Comparison of ENCODE assay signal across 39 cellular contexts in genomic region chr2:177716484-177716883, GRCh38.
"Had no signal": no experiment of that assay in that cellular context is flagged by ENCODE, and none has a peak within 500 bp of the region (broad histone marks: within the 10 kb centered on the region; RNA-seq: fewer than 3 reads in every experiment).

No MANE protein-coding gene starts in this region.

- H3K36me3 ChIP-seq: ascending aorta, cardiac muscle cell, WERI-Rb-1 had no signal

- H3K4me1 Mint-ChIP-seq: activated CD4-positive, alpha-beta memory T cell treated with anti-CD3 and anti-CD28 coated beads, Interleukin-2, amount 10 ng/mL, durations not matched to agents 7 days and 5 days; activated CD4-positive, alpha-beta T cell treated with anti-CD3 and anti-CD28 coated beads for 36 hours; activated CD4-positive, alpha-beta T cell treated with anti-CD3 and anti-CD28 coated beads, Interleukin-2, amount 10 ng/mL, durations not matched to agents 7 days and 5 days; activated CD8-positive, alpha-beta memory T cell treated with anti-CD3 and anti-CD28 coated beads, Interleukin-2, amount 10 ng/mL, durations not matched to agents 7 days and 5 days; activated naive CD4-positive, alpha-beta T cell treated with anti-CD3 and anti-CD28 coated beads, Interleukin-2, amount 10 ng/mL, durations not matched to agents 7 days and 5 days; activated naive CD4-positive, alpha-beta T cell treated with anti-CD3 and anti-CD28 coated beads, Interleukin-2, amount 50 U/mL, for 24 hours; activated naive CD8-positive, alpha-beta T cell treated with anti-CD3 and anti-CD28 coated beads, Interleukin-2, amount 10 ng/mL, durations not matched to agents 7 days and 5 days; activated naive CD8-positive, alpha-beta T cell treated with anti-CD3 and anti-CD28 coated beads, Interleukin-2, amount 50 U/mL, for 24 hours; central memory CD8-positive, alpha-beta T cell had no signal

- H3K27me3 Mint-ChIP-seq: activated CD4-positive, alpha-beta T cell treated with anti-CD3 and anti-CD28 coated beads for 36 hours; activated naive CD8-positive, alpha-beta T cell treated with anti-CD3 and anti-CD28 coated beads, Interleukin-2, amount 50 U/mL, for 24 hours had no signal

- H3K4me1 ChIP-seq: ascending aorta had no signal

- H3K9me3 Mint-ChIP-seq: activated CD4-positive, alpha-beta memory T cell treated with anti-CD3 and anti-CD28 coated beads, Interleukin-2, amount 10 ng/mL, durations not matched to agents 7 days and 5 days; activated CD4-positive, alpha-beta T cell treated with anti-CD3 and anti-CD28 coated beads, Interleukin-2, amount 10 ng/mL, durations not matched to agents 7 days and 5 days; activated naive CD4-positive, alpha-beta T cell treated with anti-CD3 and anti-CD28 coated beads, Interleukin-2, amount 10 ng/mL, durations not matched to agents 7 days and 5 days; activated naive CD4-positive, alpha-beta T cell treated with anti-CD3 and anti-CD28 coated beads, Interleukin-2, amount 50 U/mL, for 24 hours; activated naive CD8-positive, alpha-beta T cell treated with anti-CD3 and anti-CD28 coated beads, Interleukin-2, amount 10 ng/mL, durations not matched to agents 7 days and 5 days; activated naive CD8-positive, alpha-beta T cell treated with anti-CD3 and anti-CD28 coated beads, Interleukin-2, amount 50 U/mL, for 24 hours; activated T-cell treated with anti-CD3 and anti-CD28 coated beads, Interleukin-2, amount 50 U/mL, for 24 hours; activated T-helper 2 cell treated with anti-CD3 and anti-CD28 coated beads, Interferon-gamma antibody, Interleukin-2, Interleukin-4, amounts not matched to agents 10 μg/mL and 5 μg/mL and 100 μg/mL, durations not matched to agents 14 hours and 24 hours and 36 hours; brain; central memory CD8-positive, alpha-beta T cell; T-helper 1 cell treated with Interleukin-12 subunit alpha and Interleukin-12 subunit beta and Interleukin-4 antibody, amounts not matched to agents 30 μg/mL and 1 μg/mL, for 36 hours; T-helper 2 cell treated with Interferon-gamma antibody and Interleukin-4, amounts not matched to agents 5 μg/mL and 100 μg/mL, for 36 hours; WTC11 had no signal

- DNase-seq: activated CD4-positive, alpha-beta memory T cell treated with anti-CD3 and anti-CD28 coated beads, Interleukin-2, amount 10 ng/mL, durations not matched to agents 7 days and 5 days; activated CD4-positive, alpha-beta T cell treated with anti-CD3 and anti-CD28 coated beads for 1 hour; activated CD4-positive, alpha-beta T cell treated with anti-CD3 and anti-CD28 coated beads for 36 hours; activated CD4-positive, alpha-beta T cell treated with anti-CD3 and anti-CD28 coated beads for 48 hours; activated CD4-positive, alpha-beta T cell treated with anti-CD3 and anti-CD28 coated beads, Interleukin-2, amount 10 ng/mL, durations not matched to agents 7 days and 5 days; activated CD4-positive, alpha-beta T cell treated with anti-CD3 and anti-CD28 coated beads, Interleukin-2, amount 50 U/mL, for 48 hours; activated CD4-positive, CD25-positive, alpha-beta regulatory T cell; activated CD8-positive, alpha-beta memory T cell treated with anti-CD3 and anti-CD28 coated beads for 24 hours; activated CD8-positive, alpha-beta memory T cell treated with anti-CD3 and anti-CD28 coated beads, Interleukin-2, amount 10 ng/mL, durations not matched to agents 7 days and 5 days; activated CD8-positive, alpha-beta memory T cell treated with anti-CD3 and anti-CD28 coated beads, Interleukin-2, amount 50 U/mL, for 48 hours; activated CD8-positive, alpha-beta T cell treated with anti-CD3 and anti-CD28 coated beads, Interleukin-2, amount 10 ng/mL, durations not matched to agents 7 days and 5 days; activated effector memory CD4-positive, alpha-beta T cell treated with Interleukin-2 at 50 U/mL for 16 hours; activated gamma-delta T cell; activated naive CD4-positive, alpha-beta T cell treated with anti-CD3 and anti-CD28 coated beads, Interleukin-2, amount 10 ng/mL, durations not matched to agents 7 days and 5 days; activated naive CD4-positive, alpha-beta T cell treated with Interleukin-2 at 50 U/mL for 16 hours; activated naive CD8-positive, alpha-beta T cell treated with anti-CD3 and anti-CD28 coated beads, Interleukin-2, amount 10 ng/mL, durations not matched to agents 7 days and 5 days; activated naive CD8-positive, alpha-beta T cell treated with anti-CD3 and anti-CD28 coated beads, Interleukin-2, amount 50 U/mL, for 24 hours; activated T-cell treated with anti-CD3 and anti-CD28 coated beads, Interleukin-2, amount 50 U/mL, for 24 hours; activated T-cell treated with anti-CD3 and anti-CD28 coated beads, Interleukin-2, amount 50 U/mL, for 48 hours; amygdala; anterior cingulate cortex; caudate nucleus; cerebellar nuclear complex; T-helper 1 cell; T-helper 2 cell; T-helper 9 cell; WERI-Rb-1 had no signal

- FAIRE-seq: bronchial epithelial cell had no signal

- H3K36me3 Mint-ChIP-seq: activated CD8-positive, alpha-beta memory T cell treated with anti-CD3 and anti-CD28 coated beads, Interleukin-2, amount 10 ng/mL, durations not matched to agents 7 days and 5 days; activated naive CD4-positive, alpha-beta T cell treated with anti-CD3 and anti-CD28 coated beads, Interleukin-2, amount 10 ng/mL, durations not matched to agents 7 days and 5 days; activated naive CD4-positive, alpha-beta T cell treated with anti-CD3 and anti-CD28 coated beads, Interleukin-2, amount 50 U/mL, for 24 hours; activated naive CD8-positive, alpha-beta T cell; activated naive CD8-positive, alpha-beta T cell treated with anti-CD3 and anti-CD28 coated beads, Interleukin-2, amount 10 ng/mL, durations not matched to agents 7 days and 5 days; brain; WTC11 had no signal

- H3K27ac Mint-ChIP-seq: activated CD4-positive, alpha-beta memory T cell treated with anti-CD3 and anti-CD28 coated beads, Interleukin-2, amount 10 ng/mL, durations not matched to agents 7 days and 5 days; activated CD4-positive, alpha-beta T cell treated with anti-CD3 and anti-CD28 coated beads for 36 hours; activated CD4-positive, alpha-beta T cell treated with anti-CD3 and anti-CD28 coated beads, Interleukin-2, amount 10 ng/mL, durations not matched to agents 7 days and 5 days; activated CD8-positive, alpha-beta memory T cell treated with anti-CD3 and anti-CD28 coated beads, Interleukin-2, amount 10 ng/mL, durations not matched to agents 7 days and 5 days; activated CD8-positive, alpha-beta T cell treated with anti-CD3 and anti-CD28 coated beads, Interleukin-2, amount 10 ng/mL, durations not matched to agents 7 days and 5 days; activated naive CD4-positive, alpha-beta T cell treated with anti-CD3 and anti-CD28 coated beads, Interleukin-2, amount 10 ng/mL, durations not matched to agents 7 days and 5 days; activated naive CD4-positive, alpha-beta T cell treated with anti-CD3 and anti-CD28 coated beads, Interleukin-2, amount 50 U/mL, for 24 hours; activated naive CD8-positive, alpha-beta T cell; activated naive CD8-positive, alpha-beta T cell treated with anti-CD3 and anti-CD28 coated beads, Interleukin-2, amount 10 ng/mL, durations not matched to agents 7 days and 5 days; activated naive CD8-positive, alpha-beta T cell treated with anti-CD3 and anti-CD28 coated beads, Interleukin-2, amount 50 U/mL, for 24 hours; activated T-cell treated with anti-CD3 and anti-CD28 coated beads, Interleukin-2, amount 50 U/mL, for 24 hours; activated T-helper 2 cell treated with anti-CD3 and anti-CD28 coated beads, Interferon-gamma antibody, Interleukin-2, Interleukin-4, amounts not matched to agents 10 μg/mL and 5 μg/mL and 100 μg/mL, durations not matched to agents 14 hours and 24 hours and 36 hours; brain; T-helper 1 cell treated with Interleukin-12 subunit alpha and Interleukin-12 subunit beta and Interleukin-4 antibody, amounts not matched to agents 30 μg/mL and 1 μg/mL, for 36 hours; T-helper 2 cell treated with Interferon-gamma antibody and Interleukin-4, amounts not matched to agents 5 μg/mL and 100 μg/mL, for 36 hours; WTC11 had no signal

- H3K9me3 ChIP-seq: ascending aorta had no signal

- ATAC-seq: activated CD4-positive, alpha-beta T cell treated with anti-CD3 and anti-CD28 coated beads for 36 hours; activated CD4-positive, CD25-positive, alpha-beta regulatory T cell treated with anti-CD3 and anti-CD28 coated beads, Interleukin-2, amount 50 U/mL, for 24 hours; activated CD8-positive, alpha-beta memory T cell treated with anti-CD3 and anti-CD28 coated beads, Interleukin-2, amount 10 ng/mL, durations not matched to agents 7 days and 5 days; activated CD8-positive, alpha-beta T cell treated with anti-CD3 and anti-CD28 coated beads, Interleukin-2, amount 10 ng/mL, durations not matched to agents 7 days and 5 days; activated naive CD8-positive, alpha-beta T cell treated with anti-CD3 and anti-CD28 coated beads, Interleukin-2, amount 50 U/mL, for 24 hours; WTC11 had no signal

- H3K4me3 Mint-ChIP-seq: activated CD4-positive, alpha-beta memory T cell treated with anti-CD3 and anti-CD28 coated beads, Interleukin-2, amount 10 ng/mL, durations not matched to agents 7 days and 5 days; activated CD4-positive, alpha-beta T cell treated with anti-CD3 and anti-CD28 coated beads for 36 hours; activated CD4-positive, alpha-beta T cell treated with anti-CD3 and anti-CD28 coated beads, Interleukin-2, amount 10 ng/mL, durations not matched to agents 7 days and 5 days; activated CD8-positive, alpha-beta memory T cell treated with anti-CD3 and anti-CD28 coated beads, Interleukin-2, amount 10 ng/mL, durations not matched to agents 7 days and 5 days; activated CD8-positive, alpha-beta T cell treated with anti-CD3 and anti-CD28 coated beads, Interleukin-2, amount 10 ng/mL, durations not matched to agents 7 days and 5 days; activated naive CD4-positive, alpha-beta T cell treated with anti-CD3 and anti-CD28 coated beads, Interleukin-2, amount 10 ng/mL, durations not matched to agents 7 days and 5 days; activated naive CD4-positive, alpha-beta T cell treated with anti-CD3 and anti-CD28 coated beads, Interleukin-2, amount 50 U/mL, for 24 hours; activated naive CD8-positive, alpha-beta T cell; activated naive CD8-positive, alpha-beta T cell treated with anti-CD3 and anti-CD28 coated beads, Interleukin-2, amount 10 ng/mL, durations not matched to agents 7 days and 5 days; activated naive CD8-positive, alpha-beta T cell treated with anti-CD3 and anti-CD28 coated beads, Interleukin-2, amount 50 U/mL, for 24 hours; activated T-cell treated with anti-CD3 and anti-CD28 coated beads, Interleukin-2, amount 50 U/mL, for 24 hours; brain; central memory CD8-positive, alpha-beta T cell; T-helper 1 cell treated with Interleukin-12 subunit alpha and Interleukin-12 subunit beta and Interleukin-4 antibody, amounts not matched to agents 30 μg/mL and 1 μg/mL, for 36 hours; T-helper 2 cell treated with Interferon-gamma antibody and Interleukin-4, amounts not matched to agents 5 μg/mL and 100 μg/mL, for 36 hours; WTC11 had no signal

- H3K27me3 ChIP-seq: ascending aorta, cardiac muscle cell had no signal

- H3K4me3 ChIP-seq: ascending aorta, cardiac muscle cell had no signal

- H3K27ac ChIP-seq: ascending aorta, cardiac muscle cell, WERI-Rb-1 had no signal
